ENCODE assay signal across 16 cellular contexts in the genomic region with DNA sequence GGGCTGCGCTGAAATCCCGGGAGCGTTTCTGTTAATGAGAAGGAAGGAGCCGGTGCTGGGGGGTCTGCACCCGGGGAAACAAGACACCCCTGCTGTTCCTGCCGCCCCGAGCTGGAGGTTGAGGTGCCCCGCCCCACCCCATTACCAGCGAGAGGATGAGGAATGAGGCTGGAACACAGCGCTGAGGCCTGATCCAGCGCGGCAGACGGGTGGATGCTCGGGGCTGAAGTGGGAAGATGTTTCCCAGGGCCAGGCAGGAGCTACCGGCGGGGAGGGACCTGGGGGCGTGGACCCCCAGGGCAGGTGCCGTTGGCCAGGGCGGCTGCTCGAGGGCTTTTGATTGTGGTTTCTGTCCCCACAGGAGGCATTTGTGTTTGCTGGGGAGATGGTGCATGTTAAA.
"Had no signal": no experiment of that assay in that cellular context is flagged by ENCODE, and none has a peak within 500 bp of the region (broad histone marks: within the 10 kb centered on the region; RNA-seq: fewer than 3 reads in every experiment).

No MANE protein-coding gene starts in this region.

- H3K27me3 Mint-ChIP-seq: activated naive CD8-positive, alpha-beta T cell treated with anti-CD3 and anti-CD28 coated beads, Interleukin-2, amount 10 ng/mL, durations not matched to agents 7 days and 5 days; progenitor cell of endocrine pancreas; T-helper 17 cell had no signal

- H3K9me3 ChIP-seq: body of pancreas, SJCRH30, thoracic aorta had no signal

- H3K4me1 ChIP-seq: body of pancreas had no signal

- H3K4me3 ChIP-seq: body of pancreas, dorsolateral prefrontal cortex, SJCRH30, thoracic aorta had no signal

- H3K27me3 ChIP-seq: body of pancreas, SJCRH30 had no signal

- H3K36me3 ChIP-seq: SJCRH30, thoracic aorta had no signal

- DNase-seq: activated naive CD8-positive, alpha-beta T cell treated with anti-CD3 and anti-CD28 coated beads, Interleukin-2, amount 10 ng/mL, durations not matched to agents 7 days and 5 days; amygdala; body of pancreas; caudate nucleus; foreskin fibroblast; hippocampal formation; SJCRH30; small intestine; stimulated activated CD4-positive, alpha-beta T cell treated with anti-CD3 and anti-CD28 coated beads, Interleukin-4, amount 100 ng/mL, for 1 hour; T-helper 17 cell had no signal

- H3K36me3 Mint-ChIP-seq: activated naive CD8-positive, alpha-beta T cell treated with anti-CD3 and anti-CD28 coated beads, Interleukin-2, amount 10 ng/mL, durations not matched to agents 7 days and 5 days had no signal

- H3K4me1 Mint-ChIP-seq: activated naive CD8-positive, alpha-beta T cell treated with anti-CD3 and anti-CD28 coated beads, Interleukin-2, amount 10 ng/mL, durations not matched to agents 7 days and 5 days had no signal

- H3K27ac ChIP-seq: body of pancreas, epithelial cell of prostate, SJCRH30, thoracic aorta, VCaP had no signal

- H3K27ac Mint-ChIP-seq: activated naive CD8-positive, alpha-beta T cell treated with anti-CD3 and anti-CD28 coated beads, Interleukin-2, amount 10 ng/mL, durations not matched to agents 7 days and 5 days; progenitor cell of endocrine pancreas; T-helper 17 cell had no signal

- ATAC-seq: body of pancreas, T-helper 17 cell had no signal

- H3K4me3 Mint-ChIP-seq: activated naive CD8-positive, alpha-beta T cell treated with anti-CD3 and anti-CD28 coated beads, Interleukin-2, amount 10 ng/mL, durations not matched to agents 7 days and 5 days; nephron; T-helper 17 cell had no signal
